Comparison of ENCODE assay signal across 1 cellular context in the genomic region with DNA sequence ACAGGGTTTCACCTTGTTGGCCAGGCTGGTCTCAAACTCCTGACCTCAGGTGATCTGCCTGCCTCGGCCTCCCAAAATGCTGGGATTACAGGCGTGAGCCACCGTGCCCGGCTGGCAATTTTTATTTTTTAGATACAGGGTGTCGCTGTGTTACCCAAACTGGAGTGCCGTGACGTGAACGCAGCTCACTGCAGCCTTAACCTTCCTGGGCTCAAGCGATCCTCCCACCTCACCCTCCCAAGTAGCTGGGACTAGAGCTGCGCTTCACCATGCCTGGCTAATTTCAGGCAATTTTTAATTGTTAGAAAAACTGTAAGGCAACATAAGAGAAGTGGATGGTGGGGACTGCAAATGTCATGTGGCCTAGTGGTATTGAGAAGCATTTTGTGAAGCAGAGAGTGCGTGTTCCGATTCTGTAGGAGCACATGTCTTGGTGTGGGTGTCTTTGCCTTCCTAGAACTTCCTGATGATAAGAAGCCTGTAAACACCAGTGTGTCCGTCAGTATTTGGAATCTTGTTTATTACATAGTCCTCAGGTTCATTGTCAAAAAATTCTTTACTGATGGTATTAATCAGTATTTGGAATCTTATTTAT.
TF ChIP-seq lines count a peak whose summit lies in the region.

No MANE protein-coding gene starts in this region.

TF ChIP-seq in K562, 482 proteins besides CTCF, POLR2A, EP300 and RAD21 (continued from another document and continues in another):
- TF ChIP-seq, protein P1, sequence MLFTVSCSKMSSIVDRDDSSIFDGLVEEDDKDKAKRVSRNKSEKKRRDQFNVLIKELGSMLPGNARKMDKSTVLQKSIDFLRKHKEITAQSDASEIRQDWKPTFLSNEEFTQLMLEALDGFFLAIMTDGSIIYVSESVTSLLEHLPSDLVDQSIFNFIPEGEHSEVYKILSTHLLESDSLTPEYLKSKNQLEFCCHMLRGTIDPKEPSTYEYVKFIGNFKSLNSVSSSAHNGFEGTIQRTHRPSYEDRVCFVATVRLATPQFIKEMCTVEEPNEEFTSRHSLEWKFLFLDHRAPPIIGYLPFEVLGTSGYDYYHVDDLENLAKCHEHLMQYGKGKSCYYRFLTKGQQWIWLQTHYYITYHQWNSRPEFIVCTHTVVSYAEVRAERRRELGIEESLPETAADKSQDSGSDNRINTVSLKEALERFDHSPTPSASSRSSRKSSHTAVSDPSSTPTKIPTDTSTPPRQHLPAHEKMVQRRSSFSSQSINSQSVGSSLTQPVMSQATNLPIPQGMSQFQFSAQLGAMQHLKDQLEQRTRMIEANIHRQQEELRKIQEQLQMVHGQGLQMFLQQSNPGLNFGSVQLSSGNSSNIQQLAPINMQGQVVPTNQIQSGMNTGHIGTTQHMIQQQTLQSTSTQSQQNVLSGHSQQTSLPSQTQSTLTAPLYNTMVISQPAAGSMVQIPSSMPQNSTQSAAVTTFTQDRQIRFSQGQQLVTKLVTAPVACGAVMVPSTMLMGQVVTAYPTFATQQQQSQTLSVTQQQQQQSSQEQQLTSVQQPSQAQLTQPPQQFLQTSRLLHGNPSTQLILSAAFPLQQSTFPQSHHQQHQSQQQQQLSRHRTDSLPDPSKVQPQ (CRISPR knock-in tag; IDR thresholded peaks at IDR 0.05; ENCODE audit: borderline replicate concordance): no peak
- TF ChIP-seq, protein P2, sequence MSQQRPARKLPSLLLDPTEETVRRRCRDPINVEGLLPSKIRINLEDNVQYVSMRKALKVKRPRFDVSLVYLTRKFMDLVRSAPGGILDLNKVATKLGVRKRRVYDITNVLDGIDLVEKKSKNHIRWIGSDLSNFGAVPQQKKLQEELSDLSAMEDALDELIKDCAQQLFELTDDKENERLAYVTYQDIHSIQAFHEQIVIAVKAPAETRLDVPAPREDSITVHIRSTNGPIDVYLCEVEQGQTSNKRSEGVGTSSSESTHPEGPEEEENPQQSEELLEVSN (IDR thresholded peaks at IDR 0.05; ENCODE audit: borderline replicate concordance in 1 of 2, extremely low read depth in 1 of 2, insufficient read depth in 1 of 2, insufficient read length in 1 of 2, low read depth in 1 of 2, low read length in 1 of 2, poor library complexity in 1 of 2, severe bottlenecking in 1 of 2): peak in 1 of 2 experiments; percentile 40
- TF ChIP-seq, protein P3, sequence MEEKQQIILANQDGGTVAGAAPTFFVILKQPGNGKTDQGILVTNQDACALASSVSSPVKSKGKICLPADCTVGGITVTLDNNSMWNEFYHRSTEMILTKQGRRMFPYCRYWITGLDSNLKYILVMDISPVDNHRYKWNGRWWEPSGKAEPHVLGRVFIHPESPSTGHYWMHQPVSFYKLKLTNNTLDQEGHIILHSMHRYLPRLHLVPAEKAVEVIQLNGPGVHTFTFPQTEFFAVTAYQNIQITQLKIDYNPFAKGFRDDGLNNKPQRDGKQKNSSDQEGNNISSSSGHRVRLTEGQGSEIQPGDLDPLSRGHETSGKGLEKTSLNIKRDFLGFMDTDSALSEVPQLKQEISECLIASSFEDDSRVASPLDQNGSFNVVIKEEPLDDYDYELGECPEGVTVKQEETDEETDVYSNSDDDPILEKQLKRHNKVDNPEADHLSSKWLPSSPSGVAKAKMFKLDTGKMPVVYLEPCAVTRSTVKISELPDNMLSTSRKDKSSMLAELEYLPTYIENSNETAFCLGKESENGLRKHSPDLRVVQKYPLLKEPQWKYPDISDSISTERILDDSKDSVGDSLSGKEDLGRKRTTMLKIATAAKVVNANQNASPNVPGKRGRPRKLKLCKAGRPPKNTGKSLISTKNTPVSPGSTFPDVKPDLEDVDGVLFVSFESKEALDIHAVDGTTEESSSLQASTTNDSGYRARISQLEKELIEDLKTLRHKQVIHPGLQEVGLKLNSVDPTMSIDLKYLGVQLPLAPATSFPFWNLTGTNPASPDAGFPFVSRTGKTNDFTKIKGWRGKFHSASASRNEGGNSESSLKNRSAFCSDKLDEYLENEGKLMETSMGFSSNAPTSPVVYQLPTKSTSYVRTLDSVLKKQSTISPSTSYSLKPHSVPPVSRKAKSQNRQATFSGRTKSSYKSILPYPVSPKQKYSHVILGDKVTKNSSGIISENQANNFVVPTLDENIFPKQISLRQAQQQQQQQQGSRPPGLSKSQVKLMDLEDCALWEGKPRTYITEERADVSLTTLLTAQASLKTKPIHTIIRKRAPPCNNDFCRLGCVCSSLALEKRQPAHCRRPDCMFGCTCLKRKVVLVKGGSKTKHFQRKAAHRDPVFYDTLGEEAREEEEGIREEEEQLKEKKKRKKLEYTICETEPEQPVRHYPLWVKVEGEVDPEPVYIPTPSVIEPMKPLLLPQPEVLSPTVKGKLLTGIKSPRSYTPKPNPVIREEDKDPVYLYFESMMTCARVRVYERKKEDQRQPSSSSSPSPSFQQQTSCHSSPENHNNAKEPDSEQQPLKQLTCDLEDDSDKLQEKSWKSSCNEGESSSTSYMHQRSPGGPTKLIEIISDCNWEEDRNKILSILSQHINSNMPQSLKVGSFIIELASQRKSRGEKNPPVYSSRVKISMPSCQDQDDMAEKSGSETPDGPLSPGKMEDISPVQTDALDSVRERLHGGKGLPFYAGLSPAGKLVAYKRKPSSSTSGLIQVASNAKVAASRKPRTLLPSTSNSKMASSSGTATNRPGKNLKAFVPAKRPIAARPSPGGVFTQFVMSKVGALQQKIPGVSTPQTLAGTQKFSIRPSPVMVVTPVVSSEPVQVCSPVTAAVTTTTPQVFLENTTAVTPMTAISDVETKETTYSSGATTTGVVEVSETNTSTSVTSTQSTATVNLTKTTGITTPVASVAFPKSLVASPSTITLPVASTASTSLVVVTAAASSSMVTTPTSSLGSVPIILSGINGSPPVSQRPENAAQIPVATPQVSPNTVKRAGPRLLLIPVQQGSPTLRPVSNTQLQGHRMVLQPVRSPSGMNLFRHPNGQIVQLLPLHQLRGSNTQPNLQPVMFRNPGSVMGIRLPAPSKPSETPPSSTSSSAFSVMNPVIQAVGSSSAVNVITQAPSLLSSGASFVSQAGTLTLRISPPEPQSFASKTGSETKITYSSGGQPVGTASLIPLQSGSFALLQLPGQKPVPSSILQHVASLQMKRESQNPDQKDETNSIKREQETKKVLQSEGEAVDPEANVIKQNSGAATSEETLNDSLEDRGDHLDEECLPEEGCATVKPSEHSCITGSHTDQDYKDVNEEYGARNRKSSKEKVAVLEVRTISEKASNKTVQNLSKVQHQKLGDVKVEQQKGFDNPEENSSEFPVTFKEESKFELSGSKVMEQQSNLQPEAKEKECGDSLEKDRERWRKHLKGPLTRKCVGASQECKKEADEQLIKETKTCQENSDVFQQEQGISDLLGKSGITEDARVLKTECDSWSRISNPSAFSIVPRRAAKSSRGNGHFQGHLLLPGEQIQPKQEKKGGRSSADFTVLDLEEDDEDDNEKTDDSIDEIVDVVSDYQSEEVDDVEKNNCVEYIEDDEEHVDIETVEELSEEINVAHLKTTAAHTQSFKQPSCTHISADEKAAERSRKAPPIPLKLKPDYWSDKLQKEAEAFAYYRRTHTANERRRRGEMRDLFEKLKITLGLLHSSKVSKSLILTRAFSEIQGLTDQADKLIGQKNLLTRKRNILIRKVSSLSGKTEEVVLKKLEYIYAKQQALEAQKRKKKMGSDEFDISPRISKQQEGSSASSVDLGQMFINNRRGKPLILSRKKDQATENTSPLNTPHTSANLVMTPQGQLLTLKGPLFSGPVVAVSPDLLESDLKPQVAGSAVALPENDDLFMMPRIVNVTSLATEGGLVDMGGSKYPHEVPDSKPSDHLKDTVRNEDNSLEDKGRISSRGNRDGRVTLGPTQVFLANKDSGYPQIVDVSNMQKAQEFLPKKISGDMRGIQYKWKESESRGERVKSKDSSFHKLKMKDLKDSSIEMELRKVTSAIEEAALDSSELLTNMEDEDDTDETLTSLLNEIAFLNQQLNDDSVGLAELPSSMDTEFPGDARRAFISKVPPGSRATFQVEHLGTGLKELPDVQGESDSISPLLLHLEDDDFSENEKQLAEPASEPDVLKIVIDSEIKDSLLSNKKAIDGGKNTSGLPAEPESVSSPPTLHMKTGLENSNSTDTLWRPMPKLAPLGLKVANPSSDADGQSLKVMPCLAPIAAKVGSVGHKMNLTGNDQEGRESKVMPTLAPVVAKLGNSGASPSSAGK (IDR thresholded peaks at IDR 0.05): peak; percentile 85
- TF ChIP-seq, protein P4, sequence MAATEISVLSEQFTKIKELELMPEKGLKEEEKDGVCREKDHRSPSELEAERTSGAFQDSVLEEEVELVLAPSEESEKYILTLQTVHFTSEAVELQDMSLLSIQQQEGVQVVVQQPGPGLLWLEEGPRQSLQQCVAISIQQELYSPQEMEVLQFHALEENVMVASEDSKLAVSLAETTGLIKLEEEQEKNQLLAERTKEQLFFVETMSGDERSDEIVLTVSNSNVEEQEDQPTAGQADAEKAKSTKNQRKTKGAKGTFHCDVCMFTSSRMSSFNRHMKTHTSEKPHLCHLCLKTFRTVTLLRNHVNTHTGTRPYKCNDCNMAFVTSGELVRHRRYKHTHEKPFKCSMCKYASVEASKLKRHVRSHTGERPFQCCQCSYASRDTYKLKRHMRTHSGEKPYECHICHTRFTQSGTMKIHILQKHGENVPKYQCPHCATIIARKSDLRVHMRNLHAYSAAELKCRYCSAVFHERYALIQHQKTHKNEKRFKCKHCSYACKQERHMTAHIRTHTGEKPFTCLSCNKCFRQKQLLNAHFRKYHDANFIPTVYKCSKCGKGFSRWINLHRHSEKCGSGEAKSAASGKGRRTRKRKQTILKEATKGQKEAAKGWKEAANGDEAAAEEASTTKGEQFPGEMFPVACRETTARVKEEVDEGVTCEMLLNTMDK (IDR thresholded peaks at IDR 0.05; ENCODE audit: borderline replicate concordance, insufficient read depth, low read depth, low read length, poor library complexity, severe bottlenecking): no peak
- no peak for TF ChIP-seq ZKSCAN8 (CRISPR knock-in tag; IDR thresholded peaks at IDR 0.05)
- TF ChIP-seq ATF1 (CRISPR knock-in tag; IDR thresholded peaks at IDR 0.05): no peak
- TF ChIP-seq ATF1 (tag; IDR thresholded peaks at IDR 0.05): peak; percentile 81
- no peak for TF ChIP-seq TCF7L2 (IDR thresholded peaks at IDR 0.05; ENCODE audit: low read depth, low read length)
- TF ChIP-seq CC2D1A (IDR thresholded peaks at IDR 0.05): no peak
- no peak for TF ChIP-seq ELF4 (CRISPR knock-in tag; IDR thresholded peaks at IDR 0.05)
- no peak for TF ChIP-seq NCOA1 (IDR thresholded peaks at IDR 0.05; ENCODE audit: low read depth)
- TF ChIP-seq ZKSCAN3 (CRISPR knock-in tag; IDR thresholded peaks at IDR 0.05): no peak
- no peak; the same call in 1 of the 2 replicates for TF ChIP-seq CBFA2T3 (IDR thresholded peaks at IDR 0.05)
- TF ChIP-seq, protein P5, sequence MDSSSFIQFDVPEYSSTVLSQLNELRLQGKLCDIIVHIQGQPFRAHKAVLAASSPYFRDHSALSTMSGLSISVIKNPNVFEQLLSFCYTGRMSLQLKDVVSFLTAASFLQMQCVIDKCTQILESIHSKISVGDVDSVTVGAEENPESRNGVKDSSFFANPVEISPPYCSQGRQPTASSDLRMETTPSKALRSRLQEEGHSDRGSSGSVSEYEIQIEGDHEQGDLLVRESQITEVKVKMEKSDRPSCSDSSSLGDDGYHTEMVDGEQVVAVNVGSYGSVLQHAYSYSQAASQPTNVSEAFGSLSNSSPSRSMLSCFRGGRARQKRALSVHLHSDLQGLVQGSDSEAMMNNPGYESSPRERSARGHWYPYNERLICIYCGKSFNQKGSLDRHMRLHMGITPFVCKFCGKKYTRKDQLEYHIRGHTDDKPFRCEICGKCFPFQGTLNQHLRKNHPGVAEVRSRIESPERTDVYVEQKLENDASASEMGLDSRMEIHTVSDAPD (CRISPR knock-in tag; IDR thresholded peaks at IDR 0.05): no peak
- peak; percentile 46; the same call in 1 of the 2 replicates for TF ChIP-seq NFRKB (IDR thresholded peaks at IDR 0.05; ENCODE audit: low read depth)
- TF ChIP-seq, protein P6, sequence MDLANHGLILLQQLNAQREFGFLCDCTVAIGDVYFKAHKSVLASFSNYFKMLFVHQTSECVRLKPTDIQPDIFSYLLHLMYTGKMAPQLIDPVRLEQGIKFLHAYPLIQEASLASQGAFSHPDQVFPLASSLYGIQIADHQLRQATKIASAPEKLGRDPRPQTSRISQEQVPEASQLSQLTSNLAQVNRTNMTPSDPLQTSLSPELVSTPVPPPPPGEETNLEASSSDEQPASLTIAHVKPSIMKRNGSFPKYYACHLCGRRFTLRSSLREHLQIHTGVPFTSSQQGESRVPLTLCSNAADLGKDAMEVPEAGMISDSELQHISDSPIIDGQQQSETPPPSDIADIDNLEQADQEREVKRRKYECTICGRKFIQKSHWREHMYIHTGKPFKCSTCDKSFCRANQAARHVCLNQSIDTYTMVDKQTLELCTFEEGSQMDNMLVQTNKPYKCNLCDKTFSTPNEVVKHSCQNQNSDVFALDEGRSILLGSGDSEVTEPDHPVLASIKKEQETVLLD (IDR thresholded peaks at IDR 0.05): 0 out of 2 replicates have a peak, but pooled peaks have one; percentile 45
- no peak for TF ChIP-seq ZNF780A (CRISPR knock-in tag; IDR thresholded peaks at IDR 0.05)
- TF ChIP-seq, protein P7, sequence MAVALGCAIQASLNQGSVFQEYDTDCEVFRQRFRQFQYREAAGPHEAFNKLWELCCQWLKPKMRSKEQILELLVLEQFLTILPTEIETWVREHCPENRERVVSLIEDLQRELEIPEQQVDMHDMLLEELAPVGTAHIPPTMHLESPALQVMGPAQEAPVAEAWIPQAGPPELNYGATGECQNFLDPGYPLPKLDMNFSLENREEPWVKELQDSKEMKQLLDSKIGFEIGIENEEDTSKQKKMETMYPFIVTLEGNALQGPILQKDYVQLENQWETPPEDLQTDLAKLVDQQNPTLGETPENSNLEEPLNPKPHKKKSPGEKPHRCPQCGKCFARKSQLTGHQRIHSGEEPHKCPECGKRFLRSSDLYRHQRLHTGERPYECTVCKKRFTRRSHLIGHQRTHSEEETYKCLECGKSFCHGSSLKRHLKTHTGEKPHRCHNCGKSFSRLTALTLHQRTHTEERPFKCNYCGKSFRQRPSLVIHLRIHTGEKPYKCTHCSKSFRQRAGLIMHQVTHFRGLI (CRISPR knock-in tag; IDR thresholded peaks at IDR 0.05): no peak
- TF ChIP-seq CBFB (CRISPR knock-in tag; IDR thresholded peaks at IDR 0.05): no peak
- TF ChIP-seq MAZ (CRISPR knock-in tag; conservative IDR thresholded peaks at IDR 0.05 in 1 of 2, IDR thresholded peaks at IDR 0.05 in 1 of 2): 0 out of 4 replicates have a peak, but pooled peaks of 1 of the 2 experiments have one; percentile 19
- TF ChIP-seq GTF2A2 (tag; IDR thresholded peaks at IDR 0.05): no peak
- TF ChIP-seq, protein P8, sequence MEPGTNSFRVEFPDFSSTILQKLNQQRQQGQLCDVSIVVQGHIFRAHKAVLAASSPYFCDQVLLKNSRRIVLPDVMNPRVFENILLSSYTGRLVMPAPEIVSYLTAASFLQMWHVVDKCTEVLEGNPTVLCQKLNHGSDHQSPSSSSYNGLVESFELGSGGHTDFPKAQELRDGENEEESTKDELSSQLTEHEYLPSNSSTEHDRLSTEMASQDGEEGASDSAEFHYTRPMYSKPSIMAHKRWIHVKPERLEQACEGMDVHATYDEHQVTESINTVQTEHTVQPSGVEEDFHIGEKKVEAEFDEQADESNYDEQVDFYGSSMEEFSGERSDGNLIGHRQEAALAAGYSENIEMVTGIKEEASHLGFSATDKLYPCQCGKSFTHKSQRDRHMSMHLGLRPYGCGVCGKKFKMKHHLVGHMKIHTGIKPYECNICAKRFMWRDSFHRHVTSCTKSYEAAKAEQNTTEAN (CRISPR knock-in tag; IDR thresholded peaks at IDR 0.05): no peak
- TF ChIP-seq ZC3H11A (IDR thresholded peaks at IDR 0.05; ENCODE audit: low read depth, low read length): no peak
- no peak for TF ChIP-seq HCFC1 (IDR thresholded peaks at IDR 0.05; ENCODE audit: low read depth, low read length)
